ENCODE assay signal across 19 cellular contexts in genomic region chr12:131365821-131366260, GRCh38.
"Had no signal": no experiment of that assay in that cellular context is flagged by ENCODE, and none has a peak within 500 bp of the region (broad histone marks: within the 10 kb centered on the region; RNA-seq: fewer than 3 reads in every experiment).

No MANE protein-coding gene starts in this region.

- H3K27ac Mint-ChIP-seq: activated CD4-positive, alpha-beta T cell treated with anti-CD3 and anti-CD28 coated beads, Interleukin-2, amount 10 ng/mL, durations not matched to agents 24 days and 14 days; activated CD8-positive, alpha-beta T cell treated with anti-CD3 and anti-CD28 coated beads for 36 hours; activated naive CD4-positive, alpha-beta T cell treated with anti-CD3 and anti-CD28 coated beads, Interleukin-2, amount 50 U/mL, for 72 hours; type B pancreatic cell had no signal

- H3K9me3 Mint-ChIP-seq: activated CD4-positive, alpha-beta T cell treated with anti-CD3 and anti-CD28 coated beads, Interleukin-2, amount 10 ng/mL, durations not matched to agents 24 days and 14 days; activated CD8-positive, alpha-beta T cell treated with anti-CD3 and anti-CD28 coated beads for 36 hours; activated naive CD4-positive, alpha-beta T cell treated with anti-CD3 and anti-CD28 coated beads, Interleukin-2, amount 50 U/mL, for 72 hours; stimulated activated naive CD8-positive, alpha-beta T cell treated with anti-CD3 and anti-CD28 coated beads, Interleukin-15, amount 100 ng/mL, for 72 hours; type B pancreatic cell had no signal

- H3K27ac ChIP-seq: adrenal gland, breast epithelium, suprapubic skin had no signal

- H3K9me3 ChIP-seq: adrenal gland, breast epithelium, suprapubic skin had no signal

- FAIRE-seq: astrocyte, endothelial cell of umbilical vein had no signal

- H3K4me1 ChIP-seq: adrenal gland, breast epithelium, suprapubic skin had no signal

- DNase-seq: activated CD4-positive, alpha-beta T cell treated with anti-CD3 and anti-CD28 coated beads, Interleukin-2, amount 10 ng/mL, durations not matched to agents 24 days and 14 days; activated CD8-positive, alpha-beta T cell treated with anti-CD3 and anti-CD28 coated beads for 36 hours; activated gamma-delta T cell; activated T-cell treated with anti-CD3 and anti-CD28 coated beads, Interleukin-2, amount 50 U/mL, for 48 hours; adrenal gland; cerebellar nuclear complex; effector CD4-positive, alpha-beta T cell; stimulated activated CD4-positive, alpha-beta T cell treated with anti-CD3 and anti-CD28 coated beads, Interleukin-12 subunit alpha, Interleukin-12 subunit beta, amount 100 ng/mL, for 4 hours; stimulated activated CD4-positive, alpha-beta T cell treated with anti-CD3 and anti-CD28 coated beads, Interleukin-1b, Interleukin-23, amount 100 ng/mL, for 48 hours; stimulated activated naive CD8-positive, alpha-beta T cell treated with anti-CD3 and anti-CD28 coated beads, Interleukin-15, amount 100 ng/mL, for 72 hours; T-helper 1 cell; T1000 had no signal

- H3K4me1 Mint-ChIP-seq: activated CD4-positive, alpha-beta T cell treated with anti-CD3 and anti-CD28 coated beads, Interleukin-2, amount 10 ng/mL, durations not matched to agents 24 days and 14 days; naive thymus-derived CD8-positive, alpha-beta T cell; stimulated activated naive CD8-positive, alpha-beta T cell treated with anti-CD3 and anti-CD28 coated beads, Interleukin-15, amount 100 ng/mL, for 72 hours had no signal

- H3K4me3 Mint-ChIP-seq: activated CD4-positive, alpha-beta T cell treated with anti-CD3 and anti-CD28 coated beads, Interleukin-2, amount 10 ng/mL, durations not matched to agents 24 days and 14 days; activated CD8-positive, alpha-beta T cell treated with anti-CD3 and anti-CD28 coated beads for 36 hours; naive thymus-derived CD8-positive, alpha-beta T cell; stimulated activated naive CD8-positive, alpha-beta T cell treated with anti-CD3 and anti-CD28 coated beads, Interleukin-15, amount 100 ng/mL, for 72 hours; type B pancreatic cell had no signal

- H3K27me3 Mint-ChIP-seq: activated CD8-positive, alpha-beta T cell treated with anti-CD3 and anti-CD28 coated beads for 36 hours; stimulated activated naive CD8-positive, alpha-beta T cell treated with anti-CD3 and anti-CD28 coated beads, Interleukin-15, amount 100 ng/mL, for 72 hours had no signal

- H3K36me3 ChIP-seq: adrenal gland, breast epithelium, suprapubic skin had no signal

- H3K27me3 ChIP-seq: adrenal gland had no signal

- H3K36me3 Mint-ChIP-seq: activated naive CD4-positive, alpha-beta T cell treated with anti-CD3 and anti-CD28 coated beads, Interleukin-2, amount 50 U/mL, for 72 hours; naive thymus-derived CD8-positive, alpha-beta T cell; type B pancreatic cell had no signal

- H3K4me3 ChIP-seq: adrenal gland, breast epithelium, suprapubic skin had no signal

- ATAC-seq: activated CD8-positive, alpha-beta T cell treated with anti-CD3 and anti-CD28 coated beads for 36 hours; activated naive CD4-positive, alpha-beta T cell treated with anti-CD3 and anti-CD28 coated beads, Interleukin-2, amount 50 U/mL, for 72 hours; naive thymus-derived CD8-positive, alpha-beta T cell; stimulated activated naive CD8-positive, alpha-beta T cell treated with anti-CD3 and anti-CD28 coated beads, Interleukin-15, amount 100 ng/mL, for 72 hours had no signal
